Comparison of ENCODE assay signal across 8 cellular contexts in the genomic region with DNA sequence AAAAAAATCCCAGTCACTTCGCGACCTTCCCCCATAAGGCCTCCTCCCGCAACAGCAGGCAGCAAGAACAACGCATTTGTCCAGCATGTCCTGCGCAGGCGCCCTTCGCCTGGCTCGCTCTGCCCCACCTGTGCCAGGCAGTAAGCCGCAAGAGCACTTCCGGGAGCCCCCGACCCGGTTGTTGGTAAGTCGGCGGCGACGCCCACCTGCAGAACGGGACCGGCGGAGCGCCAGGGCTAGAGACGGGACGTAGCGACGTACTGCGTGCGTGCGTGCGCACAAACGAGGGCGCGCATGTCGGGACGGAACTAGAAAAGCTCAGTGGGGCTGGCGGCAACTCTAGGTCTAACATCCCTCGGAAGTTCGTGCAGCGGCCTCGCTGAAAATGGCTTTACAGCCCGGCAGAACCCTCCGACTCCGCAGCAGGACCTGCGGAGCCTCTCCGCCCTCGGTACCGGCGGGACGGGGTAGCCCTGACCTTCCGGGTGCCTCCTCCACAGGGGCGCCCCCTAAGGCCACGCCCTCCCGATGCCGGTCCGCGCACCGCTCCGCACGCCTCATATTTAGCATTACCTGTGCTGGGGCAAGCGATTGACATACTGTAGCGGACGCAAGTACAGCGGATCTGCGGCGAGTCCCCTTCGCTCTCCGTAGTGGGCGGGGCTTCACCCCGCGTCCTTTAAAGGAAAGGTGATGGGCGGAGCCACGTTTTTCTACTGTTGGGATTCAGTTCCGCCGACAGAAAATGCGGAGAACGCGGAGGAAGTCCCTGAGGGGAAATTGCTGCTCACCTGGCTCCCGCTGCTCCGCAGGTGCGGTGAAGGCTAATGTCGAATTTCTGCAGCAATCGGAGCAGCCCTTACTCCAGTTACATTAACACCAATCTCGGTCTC. TPM values are rescaled to one million over a fixed set of nuclear protein-coding genes. Genes with fewer than 3 reads are reported as not detected.
DNase-seq lines count a peak whose midpoint lies in the region; ATAC-seq and TF ChIP-seq lines count a peak whose summit lies in the region.

A gene with protein sequence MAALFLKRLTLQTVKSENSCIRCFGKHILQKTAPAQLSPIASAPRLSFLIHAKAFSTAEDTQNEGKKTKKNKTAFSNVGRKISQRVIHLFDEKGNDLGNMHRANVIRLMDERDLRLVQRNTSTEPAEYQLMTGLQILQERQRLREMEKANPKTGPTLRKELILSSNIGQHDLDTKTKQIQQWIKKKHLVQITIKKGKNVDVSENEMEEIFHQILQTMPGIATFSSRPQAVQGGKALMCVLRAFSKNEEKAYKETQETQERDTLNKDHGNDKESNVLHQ (minus strand): TSS at position 629 of the 893 bp plus-strand sequence. CDS start 10,116 bp downstream, outside the sequence.

- no peaks in the 10 kb centered on the region for H3K27me3 Mint-ChIP-seq in activated T-cell treated with anti-CD3 and anti-CD28 coated beads, Interleukin-2, amount 50 U/mL, for 72 hours (ENCODE audit: low read depth)

- no peaks in the 10 kb centered on the region for H3K9me3 Mint-ChIP-seq in activated T-cell treated with anti-CD3 and anti-CD28 coated beads, Interleukin-2, amount 50 U/mL, for 72 hours

- H3K4me1 ChIP-seq in KMS-11 (ENCODE audit: low read depth, poor library complexity, severe bottlenecking) (peaks cover 20% of the 10 kb centered on the region), Peyer's patch (peaks cover 0 to 19% (median 8%) of the 10 kb centered on the region in 4 donors), esophagus muscularis mucosa (peaks cover 31 to 47% (median 38%) of the 10 kb centered on the region in 4 donors)

- H3K9ac ChIP-seq in KMS-11 = peak within 1 kb of the TSS; percentile 63

- H3K79me2 ChIP-seq in KMS-11 (ENCODE audit: insufficient read depth, low read depth) = peaks cover 14% of the 10 kb centered on the region

- H3K27ac ChIP-seq in KMS-11 = peak within 1 kb of the TSS; percentile 90
- H3K27ac ChIP-seq in Peyer's patch = peak within 1 kb of the TSS; percentile 96 to 99 (median 98)
- H3K27ac ChIP-seq in esophagus muscularis mucosa (replicated peaks in 1 of 4) = peak within 1 kb of the TSS; percentile 95 to 99 (median 98)

- H4K20me1 ChIP-seq in KMS-11 (ENCODE audit: insufficient read depth) = no peaks in the 10 kb centered on the region

- peaks cover 9% of the 10 kb centered on the region in 2 donors for H3K36me3 Mint-ChIP-seq in activated T-cell treated with anti-CD3 and anti-CD28 coated beads, Interleukin-2, amount 50 U/mL, for 72 hours (ENCODE audit: insufficient read depth in 2 of 2)

- H2AFZ ChIP-seq in KMS-11 (ENCODE audit: low read depth) = peak within 1 kb of the TSS; percentile 81

- ATAC-seq in GM21737 (IDR thresholded peaks at IDR 0.05; ENCODE audit: unreplicated experiment) = peak; percentile 74
- ATAC-seq in activated T-cell treated with anti-CD3 and anti-CD28 coated beads, Interleukin-2, amount 50 U/mL, for 72 hours (replicated peaks in 1 of 2) = peak; percentile 87

- peak within 1 kb of the TSS; percentile 92 to 96 for H3K4me3 Mint-ChIP-seq in activated T-cell treated with anti-CD3 and anti-CD28 coated beads, Interleukin-2, amount 50 U/mL, for 72 hours

- H3K4me2 ChIP-seq in KMS-11 = peak within 1 kb of the TSS; percentile 80

- H3K4me3 ChIP-seq in KMS-11 (IDR thresholded peaks at IDR 0.05; ENCODE audit: insufficient read depth, low read depth, low read length) (no peak within 1 kb of the TSS), Peyer's patch (peak within 1 kb of the TSS; percentile 63 to 82 (median 73)), esophagus muscularis mucosa (peak within 1 kb of the TSS; percentile 84 to 93 (median 92))

- 0% methylated on average over 42 of the region's 81 CpGs for WGBS in esophagus muscularis mucosa

- H3K9me3 ChIP-seq in Peyer's patch = no peaks in the 10 kb centered on the region
- H3K9me3 ChIP-seq in esophagus muscularis mucosa = no peaks in the 10 kb centered on the region

- H3K27me3 ChIP-seq in KMS-11 (ENCODE audit: insufficient read depth, low read depth) = no peaks in the 10 kb centered on the region
- no peaks in the 10 kb centered on the region for H3K27me3 ChIP-seq in Peyer's patch
- no peaks in the 10 kb centered on the region for H3K27me3 ChIP-seq in esophagus muscularis mucosa

- peak within 1 kb of the TSS; percentile 99 for H3K27ac Mint-ChIP-seq in activated T-cell treated with anti-CD3 and anti-CD28 coated beads, Interleukin-2, amount 50 U/mL, for 72 hours

- intact Hi-C loops in esophagus muscularis mucosa (cut with DNase I) = loop anchor here (5.0 to 10.0 kb wide), 2 partner anchors 172 to 175 kb away; a partner anchor contains a TSS

- DNase-seq in DMS79 (lab: John Stamatoyannopoulos, UW) (peak; percentile 77), Peyer's patch (peak; percentile 95 to 99 (median 98)), esophagus muscularis mucosa (ENCODE audit: extremely low spot score) (peak; percentile 98), myocyte (ENCODE audit: low read depth) (peak; percentile 94)
- peak; percentile 97 to 98 for DNase-seq in activated T-cell treated with anti-CD3 and anti-CD28 coated beads, Interleukin-2, amount 50 U/mL, for 72 hours
- peak; percentile 89 to 97 for DNase-seq in stimulated activated CD8-positive, alpha-beta memory T cell treated with anti-CD3 and anti-CD28 coated beads, Interleukin-7, amount 100 ng/mL, for 48 hours (ENCODE audit: extremely low read depth in 1 of 2, low read depth in 1 of 2)

- TF ChIP-seq EP300 in esophagus muscularis mucosa (IDR thresholded peaks at IDR 0.05) = no peak

- no peaks in the 10 kb centered on the region for H3K36me3 ChIP-seq in KMS-11 (ENCODE audit: insufficient read depth)
- no peaks in the 10 kb centered on the region for H3K36me3 ChIP-seq in Peyer's patch
- no peaks in the 10 kb centered on the region for H3K36me3 ChIP-seq in esophagus muscularis mucosa

- peak; percentile 85 to 90 for TF ChIP-seq POLR2A in Peyer's patch (IDR thresholded peaks at IDR 0.05)
- TF ChIP-seq POLR2A in esophagus muscularis mucosa (IDR thresholded peaks at IDR 0.05; ENCODE audit: low read depth) = peak; percentile 33

- TF ChIP-seq CTCF in KMS-11 (conservative IDR thresholded peaks at IDR 0.05; ENCODE audit: low read depth, low read length) = no peak
- TF ChIP-seq CTCF in Peyer's patch (IDR thresholded peaks at IDR 0.05) = peak in 3 of 6 experiments; percentile 2 to 21 (median 13)
- TF ChIP-seq CTCF in esophagus muscularis mucosa (IDR thresholded peaks at IDR 0.05) = peak in 1 of 3 experiments; percentile 23

- peaks cover 61% of the 10 kb centered on the region for H3K4me1 Mint-ChIP-seq in activated T-cell treated with anti-CD3 and anti-CD28 coated beads, Interleukin-2, amount 50 U/mL, for 72 hours (ENCODE audit: low read depth)

RNA-seq across cellular contexts. Expression of the gene that starts here (rescaled TPM):
- total RNA-seq in Peyer's patch (100 to 1,000 TPM in 1 of 4 donors, 10 to 100 TPM in 3; 78.6 to 150 (median 86.4) TPM), esophagus muscularis mucosa (10 to 100 TPM; 45.1 to 86.6 (median 67.5) TPM), myocyte (50.2 and 89.3 TPM in 2 replicates)
- 10 to 100 TPM; 25.0 to 30.6 TPM for total RNA-seq in activated T-cell treated with anti-CD3 and anti-CD28 coated beads, Interleukin-2, amount 50 U/mL, for 72 hours
- polyA plus RNA-seq in myocyte (2012) = 43.0 TPM
